15 cellular contexts compared by ENCODE assay signal in genomic region chr11:86478348-86478747, GRCh38.
"Had no signal": no experiment of that assay in that cellular context is flagged by ENCODE, and none has a peak within 500 bp of the region (broad histone marks: within the 10 kb centered on the region; RNA-seq: fewer than 3 reads in every experiment).

No MANE protein-coding gene starts in this region.

- ATAC-seq: activated CD8-positive, alpha-beta memory T cell treated with anti-CD3 and anti-CD28 coated beads, Interleukin-2, amount 10 ng/mL, durations not matched to agents 7 days and 5 days; left lung; stimulated activated naive B cell treated with anti-CD40 and anti-IgM and Interleukin-4, amounts not matched to agents 10 μg/mL and 1 μg/mL and 100 μg/mL, for 72 hours; upper lobe of right lung had no signal

- H3K36me3 ChIP-seq: left lung, pancreas, thoracic aorta, upper lobe of right lung had no signal

- H3K4me3 Mint-ChIP-seq: activated CD4-positive, alpha-beta memory T cell treated with anti-CD3 and anti-CD28 coated beads, Interleukin-2, amount 10 ng/mL, durations not matched to agents 7 days and 5 days; activated CD8-positive, alpha-beta memory T cell treated with anti-CD3 and anti-CD28 coated beads, Interleukin-2, amount 10 ng/mL, durations not matched to agents 7 days and 5 days; activated naive CD8-positive, alpha-beta T cell treated with anti-CD3 and anti-CD28 coated beads for 36 hours; central memory CD8-positive, alpha-beta T cell; stimulated activated naive B cell treated with anti-CD40 and anti-IgM and Interleukin-4, amounts not matched to agents 10 μg/mL and 1 μg/mL and 100 μg/mL, for 72 hours had no signal

- H3K27me3 ChIP-seq: left lung, pancreas, upper lobe of right lung had no signal

- H3K27ac ChIP-seq: left lung, pancreas, upper lobe of right lung had no signal

- FAIRE-seq: frontal cortex, pancreas had no signal

- H3K27me3 Mint-ChIP-seq: activated CD4-positive, alpha-beta memory T cell treated with anti-CD3 and anti-CD28 coated beads, Interleukin-2, amount 10 ng/mL, durations not matched to agents 7 days and 5 days; activated naive CD8-positive, alpha-beta T cell treated with anti-CD3 and anti-CD28 coated beads for 36 hours; central memory CD8-positive, alpha-beta T cell; stimulated activated naive B cell treated with anti-CD40 and anti-IgM and Interleukin-4, amounts not matched to agents 10 μg/mL and 1 μg/mL and 100 μg/mL, for 72 hours had no signal

- H3K9me3 Mint-ChIP-seq: activated CD4-positive, alpha-beta memory T cell treated with anti-CD3 and anti-CD28 coated beads, Interleukin-2, amount 10 ng/mL, durations not matched to agents 7 days and 5 days; activated naive CD8-positive, alpha-beta T cell treated with anti-CD3 and anti-CD28 coated beads for 36 hours; central memory CD8-positive, alpha-beta T cell had no signal

- H3K4me3 ChIP-seq: coronary artery, left lung, pancreas, thoracic aorta, upper lobe of right lung had no signal

- H3K36me3 Mint-ChIP-seq: activated CD8-positive, alpha-beta memory T cell treated with anti-CD3 and anti-CD28 coated beads, Interleukin-2, amount 10 ng/mL, durations not matched to agents 7 days and 5 days; activated naive CD8-positive, alpha-beta T cell treated with anti-CD3 and anti-CD28 coated beads for 36 hours had no signal

- DNase-seq: activated CD4-positive, alpha-beta memory T cell treated with anti-CD3 and anti-CD28 coated beads, Interleukin-2, amount 10 ng/mL, durations not matched to agents 7 days and 5 days; activated CD4-positive, alpha-beta T cell treated with anti-CD3 and anti-CD28 coated beads for 4 hours; activated CD8-positive, alpha-beta memory T cell treated with anti-CD3 and anti-CD28 coated beads, Interleukin-2, amount 10 ng/mL, durations not matched to agents 7 days and 5 days; activated naive CD4-positive, alpha-beta T cell; activated naive CD8-positive, alpha-beta T cell treated with anti-CD3 and anti-CD28 coated beads for 36 hours; erythroblast; head of caudate nucleus; left lung; pancreas; stimulated activated naive B cell treated with anti-CD40 and anti-IgM and Interleukin-4, amounts not matched to agents 10 μg/mL and 1 μg/mL and 100 μg/mL, for 72 hours; upper lobe of right lung had no signal

- H3K27ac Mint-ChIP-seq: activated CD4-positive, alpha-beta memory T cell treated with anti-CD3 and anti-CD28 coated beads, Interleukin-2, amount 10 ng/mL, durations not matched to agents 7 days and 5 days; activated CD8-positive, alpha-beta memory T cell treated with anti-CD3 and anti-CD28 coated beads, Interleukin-2, amount 10 ng/mL, durations not matched to agents 7 days and 5 days; activated naive CD8-positive, alpha-beta T cell treated with anti-CD3 and anti-CD28 coated beads for 36 hours; stimulated activated naive B cell treated with anti-CD40 and anti-IgM and Interleukin-4, amounts not matched to agents 10 μg/mL and 1 μg/mL and 100 μg/mL, for 72 hours had no signal

- H3K9me3 ChIP-seq: left lung, pancreas, thoracic aorta, upper lobe of right lung had no signal

- H3K4me1 Mint-ChIP-seq: activated CD4-positive, alpha-beta memory T cell treated with anti-CD3 and anti-CD28 coated beads, Interleukin-2, amount 10 ng/mL, durations not matched to agents 7 days and 5 days; activated CD8-positive, alpha-beta memory T cell treated with anti-CD3 and anti-CD28 coated beads, Interleukin-2, amount 10 ng/mL, durations not matched to agents 7 days and 5 days; central memory CD8-positive, alpha-beta T cell had no signal
